In genomic region chr16:81319221-81319912, GRCh38 we compare ENCODE assay signal across 1 cellular context.
TF ChIP-seq lines count a peak whose summit lies in the region.

No MANE protein-coding gene starts in this region.

TF ChIP-seq in K562, 482 proteins besides CTCF, POLR2A, EP300 and RAD21 (continued from another document and continues in another):
- TF ChIP-seq SIRT6 (IDR thresholded peaks at IDR 0.05; ENCODE audit: low read depth, low read length) = no peak
- no peak for TF ChIP-seq ID3 (CRISPR knock-in tag; IDR thresholded peaks at IDR 0.05)
- TF ChIP-seq ID3 (tag; IDR thresholded peaks at IDR 0.05) = no peak
- TF ChIP-seq MCM7 (IDR thresholded peaks at IDR 0.05) = no peak
- no peak for TF ChIP-seq NCOA1 (IDR thresholded peaks at IDR 0.05; ENCODE audit: low read depth)
- no peak for TF ChIP-seq MED1 (CRISPR knock-in tag; IDR thresholded peaks at IDR 0.05; ENCODE audit: borderline replicate concordance)
- no peak for TF ChIP-seq ZSCAN29 (IDR thresholded peaks at IDR 0.05)
- 0 out of 2 replicates have a peak, but pooled peaks have one; percentile 22 for TF ChIP-seq SMARCE1 (IDR thresholded peaks at IDR 0.05)
- TF ChIP-seq EWSR1 (IDR thresholded peaks at IDR 0.05; ENCODE audit: borderline replicate concordance, low read depth, partially characterized antibody) = no peak
- TF ChIP-seq NCOA2 (IDR thresholded peaks at IDR 0.05; ENCODE audit: partially characterized antibody in 2 of 2) = no peak
- TF ChIP-seq ILK (tag; IDR thresholded peaks at IDR 0.05; ENCODE audit: borderline replicate concordance, low read depth) = no peak
- TF ChIP-seq YBX1 (IDR thresholded peaks at IDR 0.05) = no peak
- no peak for TF ChIP-seq RAD51 (IDR thresholded peaks at IDR 0.05; ENCODE audit: borderline replicate concordance, low read depth)
- TF ChIP-seq USF2 (CRISPR knock-in tag; IDR thresholded peaks at IDR 0.05) = no peak
- TF ChIP-seq, protein P1, sequence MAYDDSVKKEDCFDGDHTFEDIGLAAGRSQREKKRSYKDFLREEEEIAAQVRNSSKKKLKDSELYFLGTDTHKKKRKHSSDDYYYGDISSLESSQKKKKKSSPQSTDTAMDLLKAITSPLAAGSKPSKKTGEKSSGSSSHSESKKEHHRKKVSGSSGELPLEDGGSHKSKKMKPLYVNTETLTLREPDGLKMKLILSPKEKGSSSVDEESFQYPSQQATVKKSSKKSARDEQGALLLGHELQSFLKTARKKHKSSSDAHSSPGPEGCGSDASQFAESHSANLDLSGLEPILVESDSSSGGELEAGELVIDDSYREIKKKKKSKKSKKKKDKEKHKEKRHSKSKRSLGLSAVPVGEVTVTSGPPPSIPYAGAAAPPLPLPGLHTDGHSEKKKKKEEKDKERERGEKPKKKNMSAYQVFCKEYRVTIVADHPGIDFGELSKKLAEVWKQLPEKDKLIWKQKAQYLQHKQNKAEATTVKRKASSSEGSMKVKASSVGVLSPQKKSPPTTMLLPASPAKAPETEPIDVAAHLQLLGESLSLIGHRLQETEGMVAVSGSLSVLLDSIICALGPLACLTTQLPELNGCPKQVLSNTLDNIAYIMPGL (CRISPR knock-in tag; IDR thresholded peaks at IDR 0.05) = no peak
- TF ChIP-seq, protein P2, sequence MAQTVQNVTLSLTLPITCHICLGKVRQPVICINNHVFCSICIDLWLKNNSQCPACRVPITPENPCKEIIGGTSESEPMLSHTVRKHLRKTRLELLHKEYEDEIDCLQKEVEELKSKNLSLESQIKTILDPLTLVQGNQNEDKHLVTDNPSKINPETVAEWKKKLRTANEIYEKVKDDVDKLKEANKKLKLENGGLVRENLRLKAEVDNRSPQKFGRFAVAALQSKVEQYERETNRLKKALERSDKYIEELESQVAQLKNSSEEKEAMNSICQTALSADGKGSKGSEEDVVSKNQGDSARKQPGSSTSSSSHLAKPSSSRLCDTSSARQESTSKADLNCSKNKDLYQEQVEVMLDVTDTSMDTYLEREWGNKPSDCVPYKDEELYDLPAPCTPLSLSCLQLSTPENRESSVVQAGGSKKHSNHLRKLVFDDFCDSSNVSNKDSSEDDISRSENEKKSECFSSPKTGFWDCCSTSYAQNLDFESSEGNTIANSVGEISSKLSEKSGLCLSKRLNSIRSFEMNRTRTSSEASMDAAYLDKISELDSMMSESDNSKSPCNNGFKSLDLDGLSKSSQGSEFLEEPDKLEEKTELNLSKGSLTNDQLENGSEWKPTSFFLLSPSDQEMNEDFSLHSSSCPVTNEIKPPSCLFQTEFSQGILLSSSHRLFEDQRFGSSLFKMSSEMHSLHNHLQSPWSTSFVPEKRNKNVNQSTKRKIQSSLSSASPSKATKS (CRISPR knock-in tag; IDR thresholded peaks at IDR 0.05) = no peak
- TF ChIP-seq ARNT (IDR thresholded peaks at IDR 0.05) = no peak
- TF ChIP-seq, protein P3, sequence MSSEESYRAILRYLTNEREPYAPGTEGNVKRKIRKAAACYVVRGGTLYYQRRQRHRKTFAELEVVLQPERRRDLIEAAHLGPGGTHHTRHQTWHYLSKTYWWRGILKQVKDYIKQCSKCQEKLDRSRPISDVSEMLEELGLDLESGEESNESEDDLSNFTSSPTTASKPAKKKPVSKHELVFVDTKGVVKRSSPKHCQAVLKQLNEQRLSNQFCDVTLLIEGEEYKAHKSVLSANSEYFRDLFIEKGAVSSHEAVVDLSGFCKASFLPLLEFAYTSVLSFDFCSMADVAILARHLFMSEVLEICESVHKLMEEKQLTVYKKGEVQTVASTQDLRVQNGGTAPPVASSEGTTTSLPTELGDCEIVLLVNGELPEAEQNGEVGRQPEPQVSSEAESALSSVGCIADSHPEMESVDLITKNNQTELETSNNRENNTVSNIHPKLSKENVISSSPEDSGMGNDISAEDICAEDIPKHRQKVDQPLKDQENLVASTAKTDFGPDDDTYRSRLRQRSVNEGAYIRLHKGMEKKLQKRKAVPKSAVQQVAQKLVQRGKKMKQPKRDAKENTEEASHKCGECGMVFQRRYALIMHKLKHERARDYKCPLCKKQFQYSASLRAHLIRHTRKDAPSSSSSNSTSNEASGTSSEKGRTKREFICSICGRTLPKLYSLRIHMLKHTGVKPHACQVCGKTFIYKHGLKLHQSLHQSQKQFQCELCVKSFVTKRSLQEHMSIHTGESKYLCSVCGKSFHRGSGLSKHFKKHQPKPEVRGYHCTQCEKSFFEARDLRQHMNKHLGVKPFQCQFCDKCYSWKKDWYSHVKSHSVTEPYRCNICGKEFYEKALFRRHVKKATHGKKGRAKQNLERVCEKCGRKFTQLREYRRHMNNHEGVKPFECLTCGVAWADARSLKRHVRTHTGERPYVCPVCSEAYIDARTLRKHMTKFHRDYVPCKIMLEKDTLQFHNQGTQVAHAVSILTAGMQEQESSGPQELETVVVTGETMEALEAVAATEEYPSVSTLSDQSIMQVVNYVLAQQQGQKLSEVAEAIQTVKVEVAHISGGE (CRISPR knock-in tag; IDR thresholded peaks at IDR 0.05) = no peak
- no peak for TF ChIP-seq ZNF445 (CRISPR knock-in tag; IDR thresholded peaks at IDR 0.05; ENCODE audit: low read depth)
- TF ChIP-seq LARP7 (IDR thresholded peaks at IDR 0.05) = no peak
- no peak for TF ChIP-seq ETV5 (CRISPR knock-in tag; IDR thresholded peaks at IDR 0.05; ENCODE audit: low read depth)
- no peak for TF ChIP-seq MEF2A (IDR thresholded peaks at IDR 0.05; ENCODE audit: control insufficient read depth, low read depth, low read length)
- TF ChIP-seq PHF21A (IDR thresholded peaks at IDR 0.05; ENCODE audit: borderline replicate concordance, low read depth) = 0 out of 2 replicates have a peak, but pooled peaks have one; percentile 28
- peak; percentile 91 for TF ChIP-seq ZNF316 (IDR thresholded peaks at IDR 0.05)
- TF ChIP-seq MTA1 (IDR thresholded peaks at IDR 0.05; ENCODE audit: borderline replicate concordance) = no peak
- TF ChIP-seq, protein P4, sequence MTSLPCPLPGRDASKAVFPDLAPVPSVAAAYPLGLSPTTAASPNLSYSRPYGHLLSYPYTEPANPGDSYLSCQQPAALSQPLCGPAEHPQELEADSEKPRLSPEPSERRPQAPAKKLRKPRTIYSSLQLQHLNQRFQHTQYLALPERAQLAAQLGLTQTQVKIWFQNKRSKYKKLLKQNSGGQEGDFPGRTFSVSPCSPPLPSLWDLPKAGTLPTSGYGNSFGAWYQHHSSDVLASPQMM (CRISPR knock-in tag; IDR thresholded peaks at IDR 0.05) = no peak
- no peak for TF ChIP-seq HDAC8 (tag; IDR thresholded peaks at IDR 0.05)
- TF ChIP-seq, protein P5, sequence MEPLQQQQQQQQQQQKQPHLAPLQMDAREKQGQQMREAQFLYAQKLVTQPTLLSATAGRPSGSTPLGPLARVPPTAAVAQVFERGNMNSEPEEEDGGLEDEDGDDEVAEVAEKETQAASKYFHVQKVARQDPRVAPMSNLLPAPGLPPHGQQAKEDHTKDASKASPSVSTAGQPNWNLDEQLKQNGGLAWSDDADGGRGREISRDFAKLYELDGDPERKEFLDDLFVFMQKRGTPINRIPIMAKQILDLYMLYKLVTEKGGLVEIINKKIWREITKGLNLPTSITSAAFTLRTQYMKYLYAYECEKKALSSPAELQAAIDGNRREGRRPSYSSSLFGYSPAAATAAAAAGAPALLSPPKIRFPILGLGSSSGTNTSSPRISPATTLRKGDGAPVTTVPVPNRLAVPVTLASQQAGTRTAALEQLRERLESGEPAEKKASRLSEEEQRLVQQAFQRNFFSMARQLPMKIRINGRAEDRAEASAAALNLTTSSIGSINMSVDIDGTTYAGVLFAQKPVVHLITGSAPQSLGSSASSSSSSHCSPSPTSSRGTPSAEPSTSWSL (CRISPR knock-in tag; IDR thresholded peaks at IDR 0.05; ENCODE audit: borderline replicate concordance) = no peak
- no peak for TF ChIP-seq TSHZ1 (CRISPR knock-in tag; IDR thresholded peaks at IDR 0.05)
- TF ChIP-seq TAF1 (IDR thresholded peaks at IDR 0.05; ENCODE audit: control insufficient read depth, extremely low read depth, insufficient read depth, low read length, severe bottlenecking) = no peak
- TF ChIP-seq CBX8 (IDR thresholded peaks at IDR 0.05; ENCODE audit: borderline replicate concordance, extremely low read depth, low read depth, low read length, poor library complexity, severe bottlenecking) = no peak
- 0 out of 2 replicates have a peak, but pooled peaks have one; percentile 18 for TF ChIP-seq LEF1 (IDR thresholded peaks at IDR 0.05)
- TF ChIP-seq MAFK (IDR thresholded peaks at IDR 0.05; ENCODE audit: low read length) = peak; percentile 75; the same call in 1 of the 2 replicates
- TF ChIP-seq ZNF41 (CRISPR knock-in tag; conservative IDR thresholded peaks at IDR 0.05) = no peak
- TF ChIP-seq RFX1 (IDR thresholded peaks at IDR 0.05) = no peak
- no peak for TF ChIP-seq RUNX1 (IDR thresholded peaks at IDR 0.05; ENCODE audit: low read depth)
- no peak for TF ChIP-seq COPS2 (conservative IDR thresholded peaks at IDR 0.05)
- TF ChIP-seq U2AF2 (optimal IDR thresholded peaks at IDR 0.05; ENCODE audit: low read depth, low read length) = no peak
- TF ChIP-seq ZSCAN32 (CRISPR knock-in tag; IDR thresholded peaks at IDR 0.05) = no peak
- TF ChIP-seq MAZ (CRISPR knock-in tag; conservative IDR thresholded peaks at IDR 0.05 in 1 of 2, IDR thresholded peaks at IDR 0.05 in 1 of 2) = 0 out of 4 replicates have a peak, but pooled peaks of 1 of the 2 experiments have one; percentile 18
- no peak for TF ChIP-seq ARHGAP35 (IDR thresholded peaks at IDR 0.05; ENCODE audit: partially characterized antibody)
